8 cellular contexts compared by ENCODE assay signal in genomic region chr12:124680863-124681778, GRCh38.
DNase-seq lines count a peak whose midpoint lies in the region; ATAC-seq, FAIRE-seq and TF ChIP-seq lines count a peak whose summit lies in the region.

No MANE protein-coding gene starts in this region.

- TF ChIP-seq CTCF in brain (conservative IDR thresholded peaks at IDR 0.05) (peak in 1 of 2 experiments; percentile 35), HepG2 (CRISPR knock-in tag; IDR thresholded peaks at IDR 0.05) (peak; percentile 57), transverse colon (IDR thresholded peaks at IDR 0.05) (peak in 1 of 5 experiments; percentile 18)

- peak; percentile 32; the same call in 1 of the 2 replicates for TF ChIP-seq RAD21 in HepG2 (CRISPR knock-in tag; IDR thresholded peaks at IDR 0.05)

- peaks cover 5% of the 10 kb centered on the region for H3K27me3 Mint-ChIP-seq in activated CD4-positive, alpha-beta T cell treated with anti-CD3 and anti-CD28 coated beads, Interleukin-2, amount 10 ng/mL, durations not matched to agents 24 days and 14 days
- H3K27me3 Mint-ChIP-seq in brain: peaks cover 16% of the 10 kb centered on the region

- peak in 1 of 2 experiments; percentile 56; a peak in 2 of 4 replicates for TF ChIP-seq EP300 in HepG2 (IDR thresholded peaks at IDR 0.05; ENCODE audit: low read depth in 2 of 2, low read length in 2 of 2)
- TF ChIP-seq EP300 in HepG2 (CRISPR knock-in tag; IDR thresholded peaks at IDR 0.05; ENCODE audit: borderline replicate concordance): no peak
- no peak for TF ChIP-seq EP300 in transverse colon (IDR thresholded peaks at IDR 0.05; ENCODE audit: low read depth)

- peak overlapping the region; percentile 69 for H3K4me2 ChIP-seq in HepG2 (ENCODE audit: low read depth, low read length)

- DNase-seq in activated CD4-positive, alpha-beta T cell treated with anti-CD3 and anti-CD28 coated beads, Interleukin-2, amount 10 ng/mL, durations not matched to agents 24 days and 14 days: peak; percentile 58
- DNase-seq in activated CD4-positive, alpha-beta T cell treated with anti-CD3 and anti-CD28 coated beads, Interleukin-2, amount 50 U/mL, for 1 hour: no peak
- peak; percentile 71 for DNase-seq in NCI-H226
- DNase-seq in HepG2 (ENCODE audit: low spot score): peak; percentile 80
- no peak for DNase-seq in transverse colon

- no peak for TF ChIP-seq POLR2A in HepG2 (IDR thresholded peaks at IDR 0.05; ENCODE audit: insufficient read depth in 1 of 2, low read depth in 2 of 2, low read length in 2 of 2)
- TF ChIP-seq POLR2A in transverse colon (IDR thresholded peaks at IDR 0.05): no peak

- intact Hi-C loops in activated CD4-positive, alpha-beta T cell treated with anti-CD3 and anti-CD28 coated beads, Interleukin-2, amount 10 ng/mL, durations not matched to agents 24 days and 14 days (cut with micrococcal nuclease): no loop called here
- intact Hi-C loops in HepG2 (cut with micrococcal nuclease; ENCODE audit: unreplicated experiment) (no loop called here), transverse colon (cut with DNase I; ENCODE audit: low total_unique reads) (no loop called here)

- H2AFZ ChIP-seq in HepG2 (ENCODE audit: low read length): no peak overlapping the region

- WGBS in HepG2 (ENCODE audit: low lambda C conversion rate): 10% methylated on average over 13 of the region's 21 CpGs
- 43 to 73% methylated on average over 9 to 21 of the region's 21 CpGs for WGBS in transverse colon (ENCODE audit: low coverage in 1 of 2), 2 donors

- H3K27me3 ChIP-seq in HepG2 (ENCODE audit: control insufficient read depth in 1 of 2, insufficient read depth in 2 of 2, low read length in 2 of 2) (peaks cover 2 to 51% of the 10 kb centered on the region in 2 experiments), transverse colon (no peaks in the 10 kb centered on the region)

- H3K79me2 ChIP-seq in HepG2 (ENCODE audit: insufficient read depth, low read length): no peaks in the 10 kb centered on the region

- BruUV-seq in HepG2 (replicated peaks; lab: Mats Ljungman, UMichigan): no TSS peak

- H3K9me3 ChIP-seq in HepG2 (ENCODE audit: low read length) (no peaks in the 10 kb centered on the region), transverse colon (no peaks in the 10 kb centered on the region)

- H3K9ac ChIP-seq in HepG2 (ENCODE audit: insufficient read depth, low read depth, low read length): peak overlapping the region; percentile 49

- FAIRE-seq in HepG2 (lab: Jason Lieb, UNC): no peak

- no peaks in the 10 kb centered on the region for H4K20me1 ChIP-seq in HepG2 (ENCODE audit: insufficient read depth, low read length)

- no peak overlapping the region for H3K27ac ChIP-seq in HepG2 (ENCODE audit: extremely low read length, insufficient read depth, low read length)
- peak overlapping the region; percentile 75 to 86 (median 80) for H3K27ac ChIP-seq in transverse colon

- no peaks in the 10 kb centered on the region for H3K36me3 ChIP-seq in HepG2 (replicated peaks in 1 of 2; ENCODE audit: control insufficient read depth in 1 of 2, insufficient read depth in 2 of 2, low read length in 2 of 2)
- H3K36me3 ChIP-seq in transverse colon: no peaks in the 10 kb centered on the region

- in situ Hi-C loops in HepG2 (cut with HindIII; ENCODE audit: extremely low pct_ligation_motif_present, low pct_unique_long_range_greater_than_20kb) (no loop called here), transverse colon (cut with MboI; ENCODE audit: low pct_ligation_motif_present in 1 of 4, low pct_unique_long_range_greater_than_20kb in 1 of 4, low sequenced_read_pairs in 3 of 4) (no loop called here)

- POLR2A ChIA-PET in HepG2 (lab: Yijun Ruan, JAX): no interaction called here

- H3K4me3 ChIP-seq in HepG2 (replicated peaks in 1 of 3; ENCODE audit: insufficient read depth in 1 of 3, low read depth in 2 of 3, low read length in 3 of 3) (peak overlapping the region in 2 of 3 experiments; percentile 22 to 58; a peak in 4 of 6 replicates), transverse colon (no peak overlapping the region)

- peak; percentile 56 for ATAC-seq in HepG2
- ATAC-seq in GM21825 (IDR thresholded peaks at IDR 0.05; ENCODE audit: unreplicated experiment): no peak
- no peak for ATAC-seq in GM18498 (IDR thresholded peaks at IDR 0.05; ENCODE audit: unreplicated experiment)

- CTCF ChIA-PET in HepG2 (lab: Yijun Ruan, JAX; ENCODE audit: low intra/inter-chr PET ratio, low total read pairs): no interaction called here

- H3K4me1 ChIP-seq in HepG2 (ENCODE audit: insufficient read depth, low read length): peaks cover 90% of the 10 kb centered on the region
- H3K4me1 ChIP-seq in transverse colon: peaks cover 11 to 55% (median 22%) of the 10 kb centered on the region in 4 donors

- H3K36me3 Mint-ChIP-seq in activated CD4-positive, alpha-beta T cell treated with anti-CD3 and anti-CD28 coated beads, Interleukin-2, amount 10 ng/mL, durations not matched to agents 24 days and 14 days (ENCODE audit: low read depth): no peaks in the 10 kb centered on the region
- H3K36me3 Mint-ChIP-seq in brain: no peaks in the 10 kb centered on the region

- H3K4me3 Mint-ChIP-seq in activated CD4-positive, alpha-beta T cell treated with anti-CD3 and anti-CD28 coated beads, Interleukin-2, amount 10 ng/mL, durations not matched to agents 24 days and 14 days: no peak overlapping the region
- peak overlapping the region in 2 of 5 experiments; percentile 46 to 69 for H3K4me3 Mint-ChIP-seq in brain

- H3K27ac Mint-ChIP-seq in activated CD4-positive, alpha-beta T cell treated with anti-CD3 and anti-CD28 coated beads, Interleukin-2, amount 10 ng/mL, durations not matched to agents 24 days and 14 days: no peak overlapping the region
- H3K27ac Mint-ChIP-seq in brain: peak overlapping the region; percentile 51 to 87 (median 75)

- peaks cover 13% of the 10 kb centered on the region for H3K4me1 Mint-ChIP-seq in activated CD4-positive, alpha-beta T cell treated with anti-CD3 and anti-CD28 coated beads, Interleukin-2, amount 10 ng/mL, durations not matched to agents 24 days and 14 days
- peaks cover 80% of the 10 kb centered on the region for H3K4me1 Mint-ChIP-seq in brain

- no peaks in the 10 kb centered on the region for H3K9me3 Mint-ChIP-seq in activated CD4-positive, alpha-beta T cell treated with anti-CD3 and anti-CD28 coated beads, Interleukin-2, amount 10 ng/mL, durations not matched to agents 24 days and 14 days
- peaks cover 0 to 22% (median 3%) of the 10 kb centered on the region in 5 experiments for H3K9me3 Mint-ChIP-seq in brain

TF ChIP-seq in HepG2, 621 proteins besides CTCF, POLR2A, EP300 and RAD21 (continues in another document):
- TF ChIP-seq HOMEZ (CRISPR knock-in tag; IDR thresholded peaks at IDR 0.05; ENCODE audit: low read depth) (0 out of 2 replicates have a peak, but pooled peaks have one; percentile 7), ZFY (CRISPR knock-in tag; IDR thresholded peaks at IDR 0.05) (0 out of 2 replicates have a peak, but pooled peaks have one; percentile 29), ZNF615 (CRISPR knock-in tag; IDR thresholded peaks at IDR 0.05; ENCODE audit: borderline replicate concordance) (no peak), TCF12 (IDR thresholded peaks at IDR 0.05) (no peak), TCF12 (CRISPR knock-in tag; IDR thresholded peaks at IDR 0.05) (0 out of 2 replicates have a peak, but pooled peaks have one; percentile 25), TEAD3 (CRISPR knock-in tag; optimal IDR thresholded peaks at IDR 0.05; ENCODE audit: borderline replicate concordance) (peak; percentile 32), ETV5 (CRISPR knock-in tag; IDR thresholded peaks at IDR 0.05; ENCODE audit: borderline replicate concordance) (peak; percentile 49; the same call in 1 of the 2 replicates), PPARG (CRISPR knock-in tag; conservative IDR thresholded peaks at IDR 0.05) (peak; percentile 90), PCBP2 (optimal IDR thresholded peaks at IDR 0.05; ENCODE audit: low read depth, low read length, poor library complexity, severe bottlenecking) (no peak), CCDC6 (CRISPR knock-in tag; IDR thresholded peaks at IDR 0.05) (no peak), SRSF9 (IDR thresholded peaks at IDR 0.05; ENCODE audit: borderline replicate concordance, insufficient read depth, low read depth, low read length, poor library complexity, severe bottlenecking) (no peak)
- TF ChIP-seq, protein P1, sequence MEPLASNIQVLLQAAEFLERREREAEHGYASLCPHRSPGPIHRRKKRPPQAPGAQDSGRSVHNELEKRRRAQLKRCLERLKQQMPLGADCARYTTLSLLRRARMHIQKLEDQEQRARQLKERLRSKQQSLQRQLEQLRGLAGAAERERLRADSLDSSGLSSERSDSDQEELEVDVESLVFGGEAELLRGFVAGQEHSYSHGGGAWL (CRISPR knock-in tag; IDR thresholded peaks at IDR 0.05): 0 out of 2 replicates have a peak, but pooled peaks have one; percentile 34

Comparison
In these comparisons a context has a peak if more than half of its experiments do, and no peak if none do; other contexts are left out.
1. DNase-seq: peak in activated CD4-positive, alpha-beta T cell treated with anti-CD3 and anti-CD28 coated beads, Interleukin-2, amount 10 ng/mL, durations not matched to agents 24 days and 14 days (single experiment), NCI-H226 (single experiment) and HepG2 (single experiment); none in activated CD4-positive, alpha-beta T cell treated with anti-CD3 and anti-CD28 coated beads, Interleukin-2, amount 50 U/mL, for 1 hour (single experiment) and transverse colon (single experiment).
2. H3K4me3 ChIP-seq: peak in HepG2 (2 of 3); none in transverse colon (0 of 4).